In the genomic region with DNA sequence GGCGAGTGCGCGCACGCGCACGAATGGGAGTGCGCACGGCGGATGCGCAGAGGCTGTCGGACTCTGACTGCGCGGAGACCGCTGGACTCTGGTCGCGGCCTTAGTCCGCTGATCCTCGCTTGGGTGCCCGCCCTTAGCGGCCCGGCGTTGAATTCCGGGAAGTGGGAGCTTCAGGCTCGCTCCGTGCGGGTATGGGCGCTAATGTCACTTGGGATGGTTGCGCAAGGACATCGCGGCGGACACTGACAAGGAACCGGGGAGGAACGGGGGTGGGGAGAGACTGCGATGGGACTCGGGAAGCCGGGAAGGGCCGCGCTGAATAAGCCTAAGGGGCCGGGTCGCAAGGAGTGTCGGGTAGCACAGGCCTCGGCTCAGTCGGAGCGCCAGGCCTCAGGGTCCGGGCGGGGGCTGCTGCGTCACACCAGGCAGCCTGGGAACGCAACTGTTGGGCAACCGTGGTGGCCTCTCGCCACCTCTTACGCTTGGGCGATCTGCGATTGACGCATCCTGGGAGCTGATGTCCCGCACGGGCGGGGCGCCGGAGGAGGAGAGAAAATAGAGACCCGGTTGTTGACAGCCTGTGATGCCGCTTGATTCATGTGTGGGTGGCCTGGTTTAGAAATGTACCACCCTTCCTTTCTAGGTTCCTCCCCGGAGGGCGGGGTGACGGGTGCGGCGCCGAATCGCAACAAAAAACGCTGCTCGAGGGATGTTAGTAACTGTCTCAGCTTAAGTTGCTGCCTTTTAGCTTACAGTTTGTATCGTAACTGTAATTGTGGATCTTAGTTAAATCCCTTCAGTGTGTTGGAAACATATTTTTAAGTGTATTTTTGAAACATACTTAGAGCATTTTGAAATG, we compare ENCODE assay signal across 8 cellular contexts. TPM values are rescaled to one million over a fixed set of nuclear protein-coding genes. Genes with fewer than 3 reads are reported as not detected.
A peak's percentile ranks its signal among the peaks of the same experiment; 100 is the strongest.
DNase-seq lines count a peak whose midpoint lies in the region; ATAC-seq and TF ChIP-seq lines count a peak whose summit lies in the region.

No MANE protein-coding gene starts in this region.

- H3K79me1 ChIP-seq in trophoblast cell (ENCODE audit: low read length), result peaks cover 12% of the 10 kb centered on the region

- TF ChIP-seq CTCF in GM12864 (IDR thresholded peaks at IDR 0.05; ENCODE audit: low read depth, low read length, missing control alignments) (no peak), heart left ventricle (IDR thresholded peaks at IDR 0.05) (peak in 1 of 12 donors; percentile 9), transverse colon (IDR thresholded peaks at IDR 0.05) (no peak)

- peak overlapping the region; percentile 87 for H3K4me2 ChIP-seq in trophoblast cell (ENCODE audit: low read length)

- TF ChIP-seq POLR2A in heart left ventricle (IDR thresholded peaks at IDR 0.05), result peak; percentile 81 to 91
- TF ChIP-seq POLR2A in transverse colon (IDR thresholded peaks at IDR 0.05), result peak; percentile 99

- ATAC-seq in HG02623 (IDR thresholded peaks at IDR 0.05; ENCODE audit: unreplicated experiment) (peak; percentile 58), heart left ventricle (peak; percentile 84 to 92 (median 90))

- peak overlapping the region; percentile 81 for H3K14ac ChIP-seq in trophoblast cell (ENCODE audit: low read length)

- peak overlapping the region; percentile 69 for H2BK120ac ChIP-seq in trophoblast cell (ENCODE audit: insufficient read depth, low read length, poor library complexity)

- 0 to 1% (median 1%) methylated on average over 71 of the region's 71 CpGs for WGBS in adipose tissue, 3 donors
- 0 to 1% (median 0%) methylated on average over 41 to 71 of the region's 71 CpGs for WGBS in heart left ventricle, 4 donors
- no CpG with 5 or more reads among the region's 71 CpGs for WGBS in trophoblast cell (ENCODE audit: extremely low coverage, insufficient coverage, insufficient read length)
- 0 to 1% methylated on average over 8 to 66 of the region's 71 CpGs for WGBS in transverse colon (ENCODE audit: low coverage in 1 of 2), 2 donors

- peak overlapping the region; percentile 18 for H3K4ac ChIP-seq in trophoblast cell (ENCODE audit: low read depth, low read length)

- peak overlapping the region; percentile 64 for H2AFZ ChIP-seq in trophoblast cell (ENCODE audit: insufficient read depth, low read length, poor library complexity)

- peak overlapping the region; percentile 100 for H3K27ac ChIP-seq in adipose tissue (ENCODE audit: low read depth, low read length)
- peak overlapping the region; percentile 98 to 100 (median 100) for H3K27ac ChIP-seq in heart left ventricle
- H3K27ac ChIP-seq in trophoblast cell (ENCODE audit: low read depth, low read length), result peak overlapping the region; percentile 97
- H3K27ac ChIP-seq in transverse colon, result peak overlapping the region; percentile 96 to 99 (median 99)

- H2BK5ac ChIP-seq in trophoblast cell (ENCODE audit: low read depth, low read length, poor library complexity), result peak overlapping the region; percentile 75

- H3K36me3 ChIP-seq in heart left ventricle, result peaks cover 0 to 50% (median 19%) of the 10 kb centered on the region in 9 donors
- H3K36me3 ChIP-seq in trophoblast cell (ENCODE audit: control insufficient read depth in 1 of 2, insufficient read depth in 2 of 2, low read length in 2 of 2), result peaks cover 1 to 4% of the 10 kb centered on the region in 2 experiments
- H3K36me3 ChIP-seq in transverse colon, result peaks cover 0 to 10% (median 0%) of the 10 kb centered on the region in 4 donors

- H2BK12ac ChIP-seq in trophoblast cell (ENCODE audit: low read length), result no peak overlapping the region

- in situ Hi-C loops in transverse colon (cut with MboI; ENCODE audit: low pct_ligation_motif_present in 1 of 4, low pct_unique_long_range_greater_than_20kb in 1 of 4, low sequenced_read_pairs in 3 of 4), result no loop called here

- H3K27me3 ChIP-seq in heart left ventricle, result no peaks in the 10 kb centered on the region
- no peaks in the 10 kb centered on the region for H3K27me3 ChIP-seq in trophoblast cell (ENCODE audit: insufficient read depth, low read length)
- H3K27me3 ChIP-seq in transverse colon, result no peaks in the 10 kb centered on the region

- intact Hi-C loops in heart left ventricle (cut with DNase I) (loop anchor here in 1 of 10 donors (5.0 kb wide), 1 partner anchor 157 kb away; a partner anchor contains a TSS), transverse colon (cut with DNase I; ENCODE audit: low total_unique reads) (no loop called here)

- DNase-seq in GM12864 (ENCODE audit: low read depth), result peak; percentile 87
- DNase-seq in NCI-H1105 (lab: John Stamatoyannopoulos, UW), result peak; percentile 41
- peak; percentile 98 for DNase-seq in SW480 (ENCODE audit: low spot score)
- DNase-seq in heart left ventricle, result peak; percentile 92 to 98 (median 95)
- peak; percentile 99 for DNase-seq in trophoblast cell
- peak; percentile 94 for DNase-seq in transverse colon

- H3K4me3 ChIP-seq in GM12864 (ENCODE audit: low read depth, low read length) (peak overlapping the region; percentile 92), heart left ventricle (peak overlapping the region; percentile 70 to 98 (median 86)), trophoblast cell (ENCODE audit: low read depth, low read length) (peak overlapping the region; percentile 96), transverse colon (peak overlapping the region; percentile 76 to 97 (median 84))

- peak; percentile 35 for TF ChIP-seq EP300 in transverse colon (IDR thresholded peaks at IDR 0.05; ENCODE audit: low read depth)

- no peak overlapping the region for H3K23ac ChIP-seq in trophoblast cell (ENCODE audit: low read length)

- H4K8ac ChIP-seq in trophoblast cell (ENCODE audit: low read depth, low read length), result peak overlapping the region; percentile 78

- H3K4me1 ChIP-seq in heart left ventricle (peaks cover 5 to 66% (median 37%) of the 10 kb centered on the region in 12 donors), trophoblast cell (ENCODE audit: control insufficient read depth in 1 of 2, insufficient read depth in 2 of 2, low read length in 2 of 2) (no peaks in the 10 kb centered on the region), transverse colon (peaks cover 15 to 56% (median 26%) of the 10 kb centered on the region in 4 donors)

- peak overlapping the region; percentile 22 for H2AK5ac ChIP-seq in trophoblast cell (ENCODE audit: low read length)

- peaks cover 11% of the 10 kb centered on the region for H3K79me2 ChIP-seq in trophoblast cell (ENCODE audit: control insufficient read depth, insufficient read depth, low read length, poor library complexity)

- peak overlapping the region; percentile 66 for H4K12ac ChIP-seq in trophoblast cell (ENCODE audit: low read depth, low read length)

- peak overlapping the region; percentile 85 for H4K91ac ChIP-seq in trophoblast cell (ENCODE audit: low read depth, low read length)

- H3K9me3 ChIP-seq in heart left ventricle, result no peaks in the 10 kb centered on the region
- no peaks in the 10 kb centered on the region for H3K9me3 ChIP-seq in trophoblast cell (ENCODE audit: insufficient read depth, low read depth, low read length)
- no peaks in the 10 kb centered on the region for H3K9me3 ChIP-seq in transverse colon

- H3K18ac ChIP-seq in trophoblast cell (ENCODE audit: low read length), result peak overlapping the region; percentile 52

- peak overlapping the region; percentile 99 for H3K9ac ChIP-seq in trophoblast cell (ENCODE audit: low read length)

RNA-seq across cellular contexts. Expression of a gene that starts 0.5 kb away (rescaled TPM):
- 10 to 100 TPM in 2 of 3 donors, 1 to 10 TPM in 1; 6.7 to 27.3 (median 21.4) TPM for polyA plus RNA-seq in adipose tissue
- 10 to 100 TPM; 10.5 to 24.0 (median 13.8) TPM for total RNA-seq in heart left ventricle
- 1 to 10 TPM; 8.6 to 9.9 TPM for polyA plus RNA-seq in heart left ventricle
- 22.7 and 24.0 TPM in 2 replicates for polyA plus RNA-seq in trophoblast cell (2013)
- total RNA-seq in transverse colon, result 10 to 100 TPM; 45.6 to 95.7 (median 53.0) TPM

Comparison
In these comparisons a context has a peak if more than half of its experiments do, and no peak if none do; other contexts are left out.
1. Peak in every context shown above with its lines: DNase-seq, ATAC-seq, H3K4me3 ChIP-seq and H3K27ac ChIP-seq.
2. DNase-seq: peak in every context shown above with its lines; median percentile 99 in trophoblast cell; 98 in SW480; 95 in heart left ventricle; 94 in transverse colon; 87 in GM12864; 41 in NCI-H1105.